1 cellular context compared by ENCODE assay signal in genomic region chr1:74586253-74586897, GRCh38.
TF ChIP-seq lines count a peak whose summit lies in the region.

No MANE protein-coding gene starts in this region.

TF ChIP-seq in WTC11, 78 proteins besides CTCF, POLR2A, EP300 and RAD21 (continued from another document):
- TF ChIP-seq USF2 (CRISPR knock-in tag; IDR thresholded peaks at IDR 0.05) (no peak), ZNF317 (CRISPR knock-in tag; IDR thresholded peaks at IDR 0.05; ENCODE audit: borderline replicate concordance, low read depth) (no peak), NR3C1 (CRISPR knock-in tag; conservative IDR thresholded peaks at IDR 0.05; ENCODE audit: low read depth) (no peak), IRF2 (CRISPR knock-in tag; IDR thresholded peaks at IDR 0.05; ENCODE audit: borderline replicate concordance, low read depth) (no peak)
